In the genomic region with DNA sequence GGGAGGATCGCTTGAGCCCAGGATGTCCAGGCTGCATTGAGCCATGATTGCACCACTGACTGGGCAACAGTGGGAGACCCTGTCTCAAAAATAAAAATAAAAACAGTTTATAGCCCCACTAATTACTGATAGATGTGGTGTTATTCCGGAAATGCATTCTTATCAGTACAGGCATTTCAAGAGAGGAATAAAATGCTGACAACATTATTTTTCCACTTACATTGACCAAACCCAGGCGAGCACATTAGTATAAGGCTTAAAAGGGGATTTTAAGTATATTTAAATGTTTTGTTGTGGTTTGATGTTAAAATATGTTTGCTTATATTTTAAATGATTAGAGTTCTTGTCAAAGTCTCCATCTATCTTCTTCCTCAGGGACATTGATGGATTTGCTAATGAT, we compare ENCODE assay signal across 7 cellular contexts.
"Had no signal": no experiment of that assay in that cellular context is flagged by ENCODE, and none has a peak within 500 bp of the region (broad histone marks: within the 10 kb centered on the region; RNA-seq: fewer than 3 reads in every experiment).

No MANE protein-coding gene starts in this region.

- FAIRE-seq: HTR-8/SVneo, K562 had no signal

- DNase-seq: Karpas-422, KBM-7, KG1 had no signal

- ATAC-seq: K562 had no signal

- H3K27ac ChIP-seq: HL-60, KMS-11 had no signal

- H3K4me2 ChIP-seq: KMS-11 had no signal

- H3K4me3 ChIP-seq: K562 had no signal

- H3K9ac ChIP-seq: KMS-11 had no signal
